ENCODE assay signal across 1 cellular context in genomic region chr9:67603609-67604008, GRCh38.
A peak's percentile ranks its signal among the peaks of the same experiment; 100 is the strongest.
TF ChIP-seq lines count a peak whose summit lies in the region.

No MANE protein-coding gene starts in this region.

TF ChIP-seq in HepG2, 621 proteins besides CTCF, POLR2A, EP300 and RAD21 (continued from another document):
- peak; percentile 26; the same call in 1 of the 2 replicates for TF ChIP-seq SOX13 (IDR thresholded peaks at IDR 0.05)
- peak in 1 of 2 experiments; percentile 78; a peak in 2 of 4 replicates for TF ChIP-seq SOX13 (CRISPR knock-in tag; conservative IDR thresholded peaks at IDR 0.05 in 1 of 2, IDR thresholded peaks at IDR 0.05 in 1 of 2)
- TF ChIP-seq HNF4A (CRISPR knock-in tag; IDR thresholded peaks at IDR 0.05), result peak; percentile 33; the same call in 1 of the 2 replicates
- 0 out of 2 replicates have a peak, but pooled peaks have one; percentile 55 for TF ChIP-seq ZBTB26 (CRISPR knock-in tag; IDR thresholded peaks at IDR 0.05; ENCODE audit: borderline replicate concordance)
- peak in 1 of 2 experiments; percentile 63; a peak in 1 of 4 replicates for TF ChIP-seq NR2F1 (CRISPR knock-in tag; IDR thresholded peaks at IDR 0.05)
- TF ChIP-seq BCL6 (CRISPR knock-in tag; IDR thresholded peaks at IDR 0.05), result peak; percentile 73
- peak; percentile 56 for TF ChIP-seq NR2F6 (IDR thresholded peaks at IDR 0.05)
- peak; percentile 82 for TF ChIP-seq NR2F6 (CRISPR knock-in tag; IDR thresholded peaks at IDR 0.05)
- TF ChIP-seq HDAC2 (CRISPR knock-in tag; IDR thresholded peaks at IDR 0.05), result 0 out of 2 replicates have a peak, but pooled peaks have one; percentile 19
- TF ChIP-seq RARA (CRISPR knock-in tag; IDR thresholded peaks at IDR 0.05), result peak; percentile 85
- peak; percentile 30; the same call in 1 of the 2 replicates for TF ChIP-seq MYC (CRISPR knock-in tag; IDR thresholded peaks at IDR 0.05; ENCODE audit: borderline replicate concordance)
- peak; percentile 21; the same call in 1 of the 2 replicates for TF ChIP-seq NCOA2 (CRISPR knock-in tag; IDR thresholded peaks at IDR 0.05)
- TF ChIP-seq RXRB (CRISPR knock-in tag; IDR thresholded peaks at IDR 0.05; ENCODE audit: borderline replicate concordance), result peak; percentile 33; the same call in 1 of the 2 replicates
- TF ChIP-seq FOSL2 (CRISPR knock-in tag; IDR thresholded peaks at IDR 0.05), result peak; percentile 29; the same call in 1 of the 2 replicates
- peak; percentile 70 for TF ChIP-seq SOX5 (CRISPR knock-in tag; IDR thresholded peaks at IDR 0.05; ENCODE audit: borderline replicate concordance)
- peak; percentile 56 for TF ChIP-seq CEBPB (IDR thresholded peaks at IDR 0.05; ENCODE audit: borderline replicate concordance, low read depth, low read length)
- TF ChIP-seq ZNF644 (CRISPR knock-in tag; IDR thresholded peaks at IDR 0.05; ENCODE audit: low read depth), result peak; percentile 44; the same call in 1 of the 2 replicates
